11 cellular contexts compared by ENCODE assay signal in genomic region chr11:909406-909805, GRCh38. TPM values are rescaled to one million over a fixed set of nuclear protein-coding genes. Genes with fewer than 3 reads are reported as not detected.
DNase-seq lines count a peak whose midpoint lies in the region; ATAC-seq and TF ChIP-seq lines count a peak whose summit lies in the region.
"Had no signal": no experiment of that assay in that cellular context is flagged by ENCODE, and none has a peak within 500 bp of the region (broad histone marks: within the 10 kb centered on the region; RNA-seq: fewer than 3 reads in every experiment).

No MANE protein-coding gene starts in this region.

- intact Hi-C loops in CD4-positive, alpha-beta T cell (cut with DNase I, micrococcal nuclease): no loop called here
- intact Hi-C loops in naive thymus-derived CD4-positive, alpha-beta T cell (cut with micrococcal nuclease): no loop called here
- intact Hi-C loops in thyroid gland (cut with DNase I): no loop called here

- CTCF ChIA-PET in CD4-positive, alpha-beta T cell (lab: Charles Lee): interaction anchor here (1.6 kb wide), 1 partner anchor 16 kb away, joined by 5 read pairs; no protein-coding TSS in a partner anchor
- CTCF ChIA-PET in naive thymus-derived CD4-positive, alpha-beta T cell (lab: Charles Lee): interaction anchor here (1.3 kb wide), 1 partner anchor 61 kb away, joined by 3 read pairs; no protein-coding TSS in a partner anchor

- H3K4me1 ChIP-seq in HUES64 (ENCODE audit: insufficient read depth, low read length) (no peaks in the 10 kb centered on the region), adipocyte (ENCODE audit: control insufficient read depth, insufficient read depth, low read length) (peaks cover 16% of the 10 kb centered on the region), thyroid gland (peaks cover 13 to 16% of the 10 kb centered on the region in 2 donors)
- H3K4me1 ChIP-seq in naive thymus-derived CD4-positive, alpha-beta T cell (ENCODE audit: control insufficient read depth in 2 of 2, insufficient read depth in 2 of 2, low read length in 2 of 2): peaks cover 4 to 10% of the 10 kb centered on the region in 2 donors

- POLR2A ChIA-PET in CD4-positive, alpha-beta T cell (lab: Charles Lee): interaction anchor here (1.1 to 1.3 kb wide), 2 partner anchors 9 to 10 kb away, joined by 3 to 5 read pairs; no protein-coding TSS in a partner anchor
- POLR2A ChIA-PET in naive thymus-derived CD4-positive, alpha-beta T cell (lab: Charles Lee): interaction anchor here (0.6 kb wide), 2 partner anchors 10 to 69 kb away, joined by 3 to 4 read pairs; no protein-coding TSS in a partner anchor

- TF ChIP-seq POLR2A in thyroid gland (IDR thresholded peaks at IDR 0.05): no peak

- no peak for DNase-seq in CD4-positive, alpha-beta T cell
- DNase-seq in adipocyte (ENCODE audit: low read depth): no peak
- DNase-seq in naive thymus-derived CD4-positive, alpha-beta T cell: no peak
- no peak for DNase-seq in thyroid gland
- DNase-seq in hypothalamus (lab: John Stamatoyannopoulos, UW): no peak
- DNase-seq: brain microvascular endothelial cell, heart right ventricle had no signal

- H3K4me3 Mint-ChIP-seq in CD4-positive, alpha-beta T cell: peak overlapping the region; percentile 95
- H3K4me3 Mint-ChIP-seq in naive thymus-derived CD4-positive, alpha-beta T cell: peak overlapping the region; percentile 76 to 99 (median 90)

- TF ChIP-seq CTCF in CD4-positive, alpha-beta T cell (IDR thresholded peaks at IDR 0.05): no peak
- TF ChIP-seq CTCF in thyroid gland (IDR thresholded peaks at IDR 0.05): no peak

- H3K9ac ChIP-seq in HUES64 (ENCODE audit: low read depth, low read length) (no peak overlapping the region), adipocyte (ENCODE audit: low read length) (peak overlapping the region; percentile 90)

- H3K27me3 Mint-ChIP-seq in CD4-positive, alpha-beta T cell: no peaks in the 10 kb centered on the region
- H3K27me3 Mint-ChIP-seq in naive thymus-derived CD4-positive, alpha-beta T cell: no peaks in the 10 kb centered on the region

- no peak overlapping the region for H3K27ac Mint-ChIP-seq in CD4-positive, alpha-beta T cell
- H3K27ac Mint-ChIP-seq in naive thymus-derived CD4-positive, alpha-beta T cell: peak overlapping the region in 1 of 9 donors; percentile 23

- H3K4me1 Mint-ChIP-seq in CD4-positive, alpha-beta T cell (ENCODE audit: low read depth): peaks cover 16% of the 10 kb centered on the region
- H3K4me1 Mint-ChIP-seq in naive thymus-derived CD4-positive, alpha-beta T cell: peaks cover 15 to 24% (median 22%) of the 10 kb centered on the region in 7 donors

- H3K27ac ChIP-seq in CD4-positive, alpha-beta T cell (ENCODE audit: low read depth, low read length): no peak overlapping the region
- H3K27ac ChIP-seq in HUES64 (ENCODE audit: low read depth, low read length): no peak overlapping the region
- no peak overlapping the region for H3K27ac ChIP-seq in naive thymus-derived CD4-positive, alpha-beta T cell (ENCODE audit: low read depth, low read length)
- no peak overlapping the region for H3K27ac ChIP-seq in thyroid gland
- H3K27ac ChIP-seq: brain microvascular endothelial cell had no signal

- H3K36me3 Mint-ChIP-seq in CD4-positive, alpha-beta T cell (ENCODE audit: low read depth): peaks cover 13% of the 10 kb centered on the region
- peaks cover 0 to 11% (median 0%) of the 10 kb centered on the region in 5 donors for H3K36me3 Mint-ChIP-seq in naive thymus-derived CD4-positive, alpha-beta T cell

- ATAC-seq in CD4-positive, alpha-beta T cell (ENCODE audit: poor library complexity): no peak
- ATAC-seq in naive thymus-derived CD4-positive, alpha-beta T cell: no peak
- ATAC-seq in HG03439 (IDR thresholded peaks at IDR 0.05; ENCODE audit: unreplicated experiment) (no peak), GM19324 (IDR thresholded peaks at IDR 0.05; ENCODE audit: low FRiP score, unreplicated experiment) (no peak)
- ATAC-seq: pancreas had no signal

- no peaks in the 10 kb centered on the region for H3K9me3 Mint-ChIP-seq in CD4-positive, alpha-beta T cell
- no peaks in the 10 kb centered on the region for H3K9me3 Mint-ChIP-seq in naive thymus-derived CD4-positive, alpha-beta T cell

- 95% methylated on average over 11 of the region's 11 CpGs for WGBS in HUES64
- 85 to 88% methylated on average over 11 of the region's 11 CpGs for WGBS in thyroid gland, 2 donors

- H3K4me3 ChIP-seq in HUES64 (ENCODE audit: low read length): peak overlapping the region; percentile 92; the same call in 1 of the 2 replicates
- peak overlapping the region; percentile 91 for H3K4me3 ChIP-seq in adipocyte (ENCODE audit: low read length)
- no peak overlapping the region for H3K4me3 ChIP-seq in naive thymus-derived CD4-positive, alpha-beta T cell (ENCODE audit: low read length)
- H3K4me3 ChIP-seq in thyroid gland (replicated peaks in 1 of 3): peak overlapping the region in 1 of 3 donors; percentile 89

- H3K36me3 ChIP-seq in HUES64 (ENCODE audit: insufficient read depth, low read length) (peaks cover 28% of the 10 kb centered on the region), adipocyte (ENCODE audit: control insufficient read depth, insufficient read depth, low read length, severe bottlenecking) (peaks cover 8% of the 10 kb centered on the region), thyroid gland (peaks cover 2% of the 10 kb centered on the region in 2 donors)
- H3K36me3 ChIP-seq in naive thymus-derived CD4-positive, alpha-beta T cell (ENCODE audit: control insufficient read depth in 2 of 3, insufficient read depth in 3 of 3, low read length in 3 of 3): peaks cover 0 to 16% (median 0%) of the 10 kb centered on the region in 3 experiments

- H3K27me3 ChIP-seq in CD4-positive, alpha-beta T cell (ENCODE audit: control insufficient read depth, insufficient read depth, low read length): no peaks in the 10 kb centered on the region
- H3K27me3 ChIP-seq in HUES64 (ENCODE audit: insufficient read depth, low read length) (no peaks in the 10 kb centered on the region), adipocyte (replicated peaks; ENCODE audit: control insufficient read depth, insufficient read depth, low read length) (no peaks in the 10 kb centered on the region), thyroid gland (no peaks in the 10 kb centered on the region)
- no peaks in the 10 kb centered on the region for H3K27me3 ChIP-seq in naive thymus-derived CD4-positive, alpha-beta T cell (ENCODE audit: control insufficient read depth in 2 of 2, insufficient read depth in 2 of 2, low read length in 2 of 2)
- H3K27me3 ChIP-seq: brain microvascular endothelial cell, heart right ventricle, pancreas had no signal

- H3K9me3 ChIP-seq in CD4-positive, alpha-beta T cell (ENCODE audit: control insufficient read depth, low read length): no peaks in the 10 kb centered on the region
- no peaks in the 10 kb centered on the region for H3K9me3 ChIP-seq in HUES64 (ENCODE audit: insufficient read depth, low read depth, low read length)
- no peaks in the 10 kb centered on the region for H3K9me3 ChIP-seq in adipocyte (ENCODE audit: control insufficient read depth, low read length)
- no peaks in the 10 kb centered on the region for H3K9me3 ChIP-seq in naive thymus-derived CD4-positive, alpha-beta T cell (ENCODE audit: control insufficient read depth in 2 of 3, low read length in 3 of 3)
- H3K9me3 ChIP-seq in thyroid gland: no peaks in the 10 kb centered on the region
- H3K9me3 ChIP-seq: heart right ventricle, pancreas had no signal

RNA-seq across cellular contexts. Expression of gene CHID1, which starts 1.2 kb away (rescaled TPM):
- total RNA-seq in CD4-positive, alpha-beta T cell: 10 to 100 TPM; 17.1 to 22.8 TPM
- polyA plus RNA-seq in HUES64 (2013, experiment 1 of 2): 48.5 TPM
- polyA plus RNA-seq in HUES64 (2013, experiment 2 of 2): 53.3 TPM
- 10 to 100 TPM; 30.8 to 56.3 (median 53.0) TPM for total RNA-seq in naive thymus-derived CD4-positive, alpha-beta T cell
- 10 to 100 TPM; 57.5 to 61.0 TPM for polyA plus RNA-seq in naive thymus-derived CD4-positive, alpha-beta T cell
- total RNA-seq in thyroid gland: 100 to 1,000 TPM in 2 of 4 donors, 10 to 100 TPM in 2; 75.0 to 144 (median 93.8) TPM

RNA-seq across cellular contexts. Expression of gene AP2A2, which starts 16.3 kb away (rescaled TPM):
- 10 to 100 TPM; 45.9 to 46.6 TPM for total RNA-seq in CD4-positive, alpha-beta T cell
- 49.3 TPM for polyA plus RNA-seq in HUES64 (2013, experiment 1 of 2)
- polyA plus RNA-seq in HUES64 (2013, experiment 2 of 2): 47.2 TPM
- 10 to 100 TPM; 70.1 to 93.3 (median 86.4) TPM for total RNA-seq in naive thymus-derived CD4-positive, alpha-beta T cell
- polyA plus RNA-seq in naive thymus-derived CD4-positive, alpha-beta T cell: 10 to 100 TPM in 1 of 2 donors, 1 to 10 TPM in 1; 8.7 to 10.7 TPM
- total RNA-seq in thyroid gland: 10 to 100 TPM; 37.2 to 67.3 (median 54.1) TPM
